22 cellular contexts compared by ENCODE assay signal in the genomic region with DNA sequence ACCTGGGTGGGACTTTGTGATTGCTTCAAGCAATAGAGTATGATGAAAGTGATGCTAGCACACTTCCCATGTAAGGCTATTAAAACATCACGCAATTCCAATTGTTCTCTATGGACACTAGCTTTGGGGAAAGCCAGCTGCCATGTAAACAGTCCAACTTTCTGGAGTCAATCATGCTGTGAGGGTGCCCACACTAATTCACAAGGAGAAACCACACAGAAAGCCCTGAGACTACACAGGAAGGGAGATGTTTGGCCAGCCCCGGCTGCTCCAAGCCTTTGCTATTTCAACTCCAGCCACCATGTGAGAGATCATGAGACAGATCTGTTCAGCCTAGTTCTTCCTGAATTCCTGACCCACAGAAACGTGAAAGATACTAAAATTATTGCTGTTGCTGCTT.
DNase-seq lines count a peak whose midpoint lies in the region; FAIRE-seq and TF ChIP-seq lines count a peak whose summit lies in the region.
"Had no signal": no experiment of that assay in that cellular context is flagged by ENCODE, and none has a peak within 500 bp of the region (broad histone marks: within the 10 kb centered on the region; RNA-seq: fewer than 3 reads in every experiment).

No MANE protein-coding gene starts in this region.

- POLR2A ChIA-PET in GM10248 (lab: Yijun Ruan, JAX): no interaction called here

- CTCF ChIA-PET in GM10248 (lab: Yijun Ruan, JAX): interaction anchor here (1.5 kb wide), 1 partner anchor 11 kb away, joined by 3 read pairs; no protein-coding TSS in a partner anchor

- H3K4me1 Mint-ChIP-seq in chondrocyte (ENCODE audit: low read depth): peaks cover 13% of the 10 kb centered on the region
- H3K4me1 Mint-ChIP-seq: IgD-negative memory B cell had no signal

- H3K4me1 ChIP-seq in neuronal stem cell (ENCODE audit: control insufficient read depth in 2 of 2, insufficient read depth in 1 of 2, low read depth in 1 of 2, low read length in 2 of 2): no peaks in the 10 kb centered on the region
- H3K4me1 ChIP-seq: BLaER1 treated with 17β-estradiol and CSF1 and Interleukin-3, amounts not matched to agents 10 nM and 100 nM; SJCRH30 had no signal

- H3K23ac ChIP-seq in neuronal stem cell (ENCODE audit: low read depth, low read length, poor library complexity): no peak overlapping the region

- no peaks in the 10 kb centered on the region for H3K27me3 ChIP-seq in neuronal stem cell (ENCODE audit: control insufficient read depth in 3 of 3, insufficient read depth in 3 of 3, low read depth in 1 of 3, low read length in 3 of 3)
- H3K27me3 ChIP-seq: SJCRH30 had no signal

- H3K14ac ChIP-seq in neuronal stem cell (ENCODE audit: low read length): no peak overlapping the region

- no peak overlapping the region for H3K9ac ChIP-seq in neuronal stem cell (ENCODE audit: low read depth, low read length, poor library complexity)
- H3K9ac ChIP-seq: BLaER1 treated with 17β-estradiol and CSF1 and Interleukin-3, amounts not matched to agents 10 nM and 100 nM; KMS-11 had no signal

- no peaks in the 10 kb centered on the region for H3K36me3 ChIP-seq in neuronal stem cell (replicated peaks in 1 of 2; ENCODE audit: control insufficient read depth in 2 of 2, insufficient read depth in 2 of 2, low read length in 2 of 2)
- H3K36me3 ChIP-seq: BLaER1 treated with 17β-estradiol and CSF1 and Interleukin-3, amounts not matched to agents 10 nM and 100 nM; SJCRH30 had no signal

- no peak overlapping the region for H3K4me2 ChIP-seq in neuronal stem cell (ENCODE audit: insufficient read depth, low read length, poor library complexity, severe bottlenecking)
- H3K4me2 ChIP-seq: KMS-11 had no signal

- no peak overlapping the region for H3K4me3 ChIP-seq in neuronal stem cell (ENCODE audit: low read length in 2 of 2)
- H3K4me3 ChIP-seq: BLaER1 treated with 17β-estradiol and CSF1 and Interleukin-3, amounts not matched to agents 10 nM and 100 nM; SJCRH30 had no signal

- no peak overlapping the region for H3K4ac ChIP-seq in neuronal stem cell (ENCODE audit: low read length)

- H2BK12ac ChIP-seq in neuronal stem cell (ENCODE audit: low read length): no peak overlapping the region

- no peak overlapping the region for H2BK5ac ChIP-seq in neuronal stem cell (ENCODE audit: low read length)

- H3K27ac ChIP-seq in neuronal stem cell (replicated peaks; ENCODE audit: low read length): no peak overlapping the region
- H3K27ac ChIP-seq: BLaER1 treated with 17β-estradiol and CSF1 and Interleukin-3, amounts not matched to agents 10 nM and 100 nM; HL-60; KMS-11; SJCRH30 had no signal

- DNase-seq in NCI-H69 (lab: John Stamatoyannopoulos, UW) (peak; percentile 7), chondrocyte (ENCODE audit: low spot score) (no peak), myocyte (ENCODE audit: low read depth) (peak; percentile 64), RCC 7860 (ENCODE audit: low spot score) (no peak), GM10248 (ENCODE audit: extremely low spot score) (no peak), NCI-H446 treated with DMSO at 0.1 percent for 48 hours (lab: John Stamatoyannopoulos, UW) (no peak), neuronal stem cell (ENCODE audit: low spot score) (no peak)
- DNase-seq: AML-193; CD4-positive, alpha-beta T cell; DMS53; MM.1S; NCI-H2029; NCI-H446; NCI-H526; SJCRH30 had no signal

- H2AFZ ChIP-seq in neuronal stem cell (ENCODE audit: low read length): no peak overlapping the region

- H3K9me3 Mint-ChIP-seq in chondrocyte (ENCODE audit: low read depth): peaks cover 10% of the 10 kb centered on the region
- H3K9me3 Mint-ChIP-seq: CD4-positive, alpha-beta T cell had no signal

- H3K27ac Mint-ChIP-seq in chondrocyte (ENCODE audit: unreplicated experiment): peak overlapping the region; percentile 66
- H3K27ac Mint-ChIP-seq: CD4-positive, alpha-beta T cell; IgD-negative memory B cell had no signal

- no peak overlapping the region for H2AK5ac ChIP-seq in neuronal stem cell (ENCODE audit: low read depth, low read length)

- H4K91ac ChIP-seq in neuronal stem cell (ENCODE audit: low read depth, low read length, poor library complexity): no peak overlapping the region

- no peak overlapping the region for H2BK120ac ChIP-seq in neuronal stem cell (ENCODE audit: low read depth, low read length)

- H3K79me1 ChIP-seq in neuronal stem cell (ENCODE audit: low read depth, low read length): no peaks in the 10 kb centered on the region

- H3K18ac ChIP-seq in neuronal stem cell (ENCODE audit: low read length): no peak overlapping the region

- H3K36me3 Mint-ChIP-seq in chondrocyte (ENCODE audit: low read depth): peaks cover 3% of the 10 kb centered on the region
- H3K36me3 Mint-ChIP-seq: IgD-negative memory B cell had no signal

- no peak for FAIRE-seq in RCC 7860 (lab: Jason Lieb, UNC)
- FAIRE-seq: GM12892, GM19239, H54 had no signal

- H4K8ac ChIP-seq in neuronal stem cell (ENCODE audit: low read depth, low read length): no peak overlapping the region

- WGBS in neuronal stem cell (ENCODE audit: extremely low coverage in 2 of 2, insufficient read length in 2 of 2, insufficient replicate concordance in 1 of 2), 2 donors: no CpG with 5 or more reads among the region's 3 CpGs

- H3K4me3 Mint-ChIP-seq in chondrocyte (ENCODE audit: unreplicated experiment): no peak overlapping the region
- H3K4me3 Mint-ChIP-seq: CD4-positive, alpha-beta T cell; IgD-negative memory B cell had no signal

- H3K9me3 ChIP-seq in neuronal stem cell (replicated peaks in 1 of 2; ENCODE audit: control insufficient read depth in 2 of 2, insufficient read depth in 1 of 2, low read depth in 1 of 2, low read length in 2 of 2): peaks cover 0 to 12% of the 10 kb centered on the region in 2 donors
- H3K9me3 ChIP-seq: SJCRH30 had no signal

- no peak overlapping the region for H2BK15ac ChIP-seq in neuronal stem cell (ENCODE audit: low read length)

- no peaks in the 10 kb centered on the region for H3K27me3 Mint-ChIP-seq in chondrocyte (ENCODE audit: low read depth)
- H3K27me3 Mint-ChIP-seq: CD4-positive, alpha-beta T cell; IgD-negative memory B cell had no signal

- no peak for TF ChIP-seq CTCF in chondrocyte (IDR thresholded peaks at IDR 0.05)
- no peak for TF ChIP-seq CTCF in GM10248 (IDR thresholded peaks at IDR 0.05; ENCODE audit: control extremely low read depth, extremely low read depth, low read depth, missing control alignments)

Comparison
In these comparisons a context has a peak if more than half of its experiments do, and no peak if none do; other contexts are left out.
1. DNase-seq: peak in NCI-H69 (single experiment) and myocyte (single experiment); none in chondrocyte (single experiment), RCC 7860 (single experiment), GM10248 (single experiment), NCI-H446 treated with DMSO at 0.1 percent for 48 hours (single experiment) and neuronal stem cell (single experiment).